In the genomic region with DNA sequence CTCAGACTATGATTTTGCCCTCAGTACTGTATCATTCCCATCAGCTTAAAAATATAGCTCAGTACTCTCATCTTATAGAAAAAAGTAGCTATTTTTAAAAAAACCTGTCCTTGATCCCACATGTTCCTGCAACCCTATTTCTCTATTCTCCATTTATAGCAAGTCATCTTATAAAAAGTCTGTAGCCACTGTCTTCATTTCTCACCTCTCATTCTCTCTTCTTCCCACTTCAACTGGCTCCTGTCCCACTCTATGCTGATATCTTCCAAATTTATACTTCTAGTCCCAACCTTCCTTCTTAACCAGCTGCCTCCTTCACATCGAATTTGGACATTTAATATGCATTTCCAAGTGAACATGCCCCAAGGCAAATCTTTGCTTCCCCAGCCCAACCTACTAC, we compare ENCODE assay signal across 23 cellular contexts.
"Had no signal": no experiment of that assay in that cellular context is flagged by ENCODE, and none has a peak within 500 bp of the region (broad histone marks: within the 10 kb centered on the region; RNA-seq: fewer than 3 reads in every experiment).

No MANE protein-coding gene starts in this region.

- FAIRE-seq: colon, endothelial cell of umbilical vein, frontal cortex, islet of Langerhans, keratinocyte had no signal

- H3K36me3 ChIP-seq: esophagus muscularis mucosa, gastroesophageal sphincter, heart left ventricle, left lung, lower lobe of right lung had no signal

- H2AFZ ChIP-seq: hepatocyte had no signal

- DNase-seq: dermis blood vessel endothelial cell; dorsolateral prefrontal cortex; effector CD4-positive, alpha-beta T cell; effector memory CD4-positive, alpha-beta T cell; foreskin keratinocyte; heart left ventricle; hypothalamus; immature natural killer cell; left cardiac atrium; left lung; left ventricle myocardium superior; lower lobe of right lung; mesenchymal stem cell had no signal

- H3K9me3 ChIP-seq: esophagus muscularis mucosa, left lung, lower lobe of right lung had no signal

- H3K27ac ChIP-seq: coronary artery, esophagus muscularis mucosa, foreskin keratinocyte, gastroesophageal sphincter, heart left ventricle, hepatocyte, left lung, lower lobe of right lung had no signal

- H3K4me3 Mint-ChIP-seq: immature natural killer cell, mesothelial cell of epicardium had no signal

- H3K4me2 ChIP-seq: hepatocyte had no signal

- H3K27me3 ChIP-seq: dorsolateral prefrontal cortex, esophagus muscularis mucosa, foreskin keratinocyte, gastroesophageal sphincter, heart left ventricle, hepatocyte, left lung had no signal

- H3K4me1 Mint-ChIP-seq: immature natural killer cell had no signal

- H3K4me3 ChIP-seq: coronary artery, dorsolateral prefrontal cortex, esophagus muscularis mucosa, gastroesophageal sphincter, heart left ventricle, hepatocyte, left lung, lower lobe of right lung had no signal

- H3K9me3 Mint-ChIP-seq: immature natural killer cell had no signal

- H3K4me1 ChIP-seq: esophagus muscularis mucosa, foreskin keratinocyte, gastroesophageal sphincter had no signal

- H3K27ac Mint-ChIP-seq: immature natural killer cell, mesothelial cell of epicardium had no signal

- H3K79me2 ChIP-seq: hepatocyte had no signal

- H3K36me3 Mint-ChIP-seq: immature natural killer cell had no signal
